In genomic region chr1:167808690-167809089, GRCh38 we compare ENCODE assay signal across 17 cellular contexts.
DNase-seq lines count a peak whose midpoint lies in the region.
"Had no signal": no experiment of that assay in that cellular context is flagged by ENCODE, and none has a peak within 500 bp of the region (broad histone marks: within the 10 kb centered on the region; RNA-seq: fewer than 3 reads in every experiment).

No MANE protein-coding gene starts in this region.

- DNase-seq in Ammon's horn (ENCODE audit: low spot score) = peak; percentile 21
- peak; percentile 27 for DNase-seq in SK-MEL-5 (ENCODE audit: low read depth, low spot score)
- peak; percentile 78 for DNase-seq in astrocyte of the hippocampus (ENCODE audit: low read depth, low spot score)
- peak; percentile 72 for DNase-seq in myocyte (ENCODE audit: low read depth)
- DNase-seq in NCI-H2171 treated with DMSO at 0.1 percent for 48 hours (lab: John Stamatoyannopoulos, UW) = no peak
- no peak for DNase-seq in A172 (ENCODE audit: low spot score)
- DNase-seq in retina = no peak
- DNase-seq in amygdala (lab: John Stamatoyannopoulos, UW) = no peak
- DNase-seq: CD8-positive, alpha-beta T cell; H7; Kasumi-1; NCI-H1105; NCI-H2081 treated with DMSO at 0.1 percent for 48 hours; NCI-H748 treated with DMSO at 0.1 percent for 48 hours; SHP77; SK-N-SH; T-cell had no signal

- in situ Hi-C loops in SK-MEL-5 (cut with HindIII; ENCODE audit: low pct_unique_long_range_greater_than_20kb, low sequenced_read_pairs) = no loop called here

Comparison
In these comparisons a context has a peak if more than half of its experiments do, and no peak if none do; other contexts are left out.
1. DNase-seq: peak in Ammon's horn (single experiment), SK-MEL-5 (single experiment), astrocyte of the hippocampus (single experiment) and myocyte (single experiment); none in NCI-H2171 treated with DMSO at 0.1 percent for 48 hours (single experiment), A172 (single experiment), retina (single experiment) and amygdala (0 of 56).